ENCODE assay signal across 8 cellular contexts in the genomic region with DNA sequence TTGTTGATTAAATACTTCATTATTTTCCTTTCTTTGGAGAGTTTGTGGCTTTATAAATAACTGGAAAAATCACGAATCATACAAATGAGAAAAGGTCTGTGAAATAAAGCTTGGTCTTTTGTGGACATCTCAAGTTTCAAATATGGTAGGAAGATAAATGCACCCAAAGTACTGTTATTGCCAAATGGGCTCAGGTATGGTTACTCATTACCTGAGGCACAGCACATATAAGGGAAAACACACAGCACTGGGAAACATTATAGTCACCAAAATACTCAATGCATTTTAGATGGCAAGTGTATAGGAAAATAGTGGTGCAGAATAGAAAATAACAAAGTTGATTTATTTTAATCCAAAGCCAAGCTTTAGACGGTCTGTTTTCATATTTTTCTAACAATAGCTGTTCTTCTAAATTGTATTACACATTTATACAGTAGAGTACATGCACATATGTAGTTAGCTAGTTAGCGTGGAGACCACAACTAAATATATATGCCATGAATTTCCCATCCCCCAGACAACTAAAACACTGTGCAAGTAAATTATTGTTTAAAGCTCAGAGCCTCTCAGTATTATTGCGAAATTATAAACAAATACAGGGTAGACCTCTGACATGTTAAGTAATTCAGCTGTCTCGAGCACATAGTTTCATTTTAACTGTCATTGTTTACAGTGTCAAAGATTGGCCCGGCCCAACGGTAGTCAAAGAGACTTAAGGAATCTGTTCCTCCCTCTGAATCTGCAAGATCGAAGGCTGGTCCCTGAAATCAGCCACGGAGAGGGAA.
DNase-seq lines count a peak whose midpoint lies in the region; ATAC-seq and TF ChIP-seq lines count a peak whose summit lies in the region.

No MANE protein-coding gene starts in this region.

- H3K4me1 Mint-ChIP-seq in CD4-positive, alpha-beta T cell (ENCODE audit: low read depth), result peaks cover 48% of the 10 kb centered on the region

- H3K4me3 ChIP-seq in HL-60 (replicated peaks; ENCODE audit: insufficient read depth, low read length) (peak overlapping the region; percentile 59), cardiac fibroblast (replicated peaks in 1 of 2; ENCODE audit: low read depth in 2 of 2, low read length in 2 of 2) (peak overlapping the region; percentile 69 to 80), mesendoderm (ENCODE audit: low read length) (peak overlapping the region; percentile 69)

- DNase-seq in CD4-positive, alpha-beta T cell, result no peak
- DNase-seq in HL-60 (ENCODE audit: low read depth in 1 of 2, low spot score in 1 of 2), result peak in 1 of 2 experiments; percentile 28
- DNase-seq in cardiac fibroblast (ENCODE audit: low read depth in 2 of 2), result peak; percentile 59 to 77
- DNase-seq in mesendoderm, result no peak
- no peak for DNase-seq in COLO668 (lab: John Stamatoyannopoulos, UW; ENCODE audit: unreplicated experiment)
- DNase-seq in NCI-H446 treated with DMSO at 0.1 percent for 48 hours (lab: John Stamatoyannopoulos, UW), result no peak
- no peak for DNase-seq in SK-N-DZ (ENCODE audit: low spot score)

- H3K4me2 ChIP-seq in mesendoderm (ENCODE audit: low read length), result peak overlapping the region; percentile 67

- peak; percentile 47 for ATAC-seq in CD4-positive, alpha-beta T cell (ENCODE audit: poor library complexity)
- ATAC-seq in GM21360 (IDR thresholded peaks at IDR 0.05; ENCODE audit: unreplicated experiment), result peak; percentile 18

- H3K27ac ChIP-seq in CD4-positive, alpha-beta T cell (ENCODE audit: low read depth, low read length), result peak overlapping the region; percentile 79
- H3K27ac ChIP-seq in HL-60 (replicated peaks), result no peak overlapping the region
- no peak overlapping the region for H3K27ac ChIP-seq in mesendoderm (ENCODE audit: low read depth, low read length)

- H3K27ac Mint-ChIP-seq in CD4-positive, alpha-beta T cell, result peak overlapping the region; percentile 96

- no peak overlapping the region for H3K23ac ChIP-seq in mesendoderm (ENCODE audit: low read length)

- H4K8ac ChIP-seq in mesendoderm (ENCODE audit: low read depth, low read length), result no peak overlapping the region

- no peaks in the 10 kb centered on the region for H3K9me3 Mint-ChIP-seq in CD4-positive, alpha-beta T cell

- H3K36me3 ChIP-seq in mesendoderm (ENCODE audit: control insufficient read depth, insufficient read depth, low read length), result no peaks in the 10 kb centered on the region

- H3K36me3 Mint-ChIP-seq in CD4-positive, alpha-beta T cell (ENCODE audit: low read depth), result peaks cover 24% of the 10 kb centered on the region

- peaks cover 6% of the 10 kb centered on the region for H3K4me1 ChIP-seq in mesendoderm (ENCODE audit: control insufficient read depth, low read depth, low read length)

- no peak overlapping the region for H2AK5ac ChIP-seq in mesendoderm (ENCODE audit: low read length)

- H2BK120ac ChIP-seq in mesendoderm (ENCODE audit: low read depth, low read length), result no peak overlapping the region

- H2BK15ac ChIP-seq in mesendoderm (replicated peaks; ENCODE audit: low read depth), result no peak overlapping the region

- H2BK5ac ChIP-seq in mesendoderm (ENCODE audit: low read length), result no peak overlapping the region

- CTCF ChIA-PET in CD4-positive, alpha-beta T cell (lab: Charles Lee), result interaction anchor here (0.7 to 3.2 kb wide), 17 partner anchors 9 to 895 kb away, joined by 3 to 31 read pairs (median 3); no protein-coding TSS in a partner anchor

- H3K79me1 ChIP-seq in mesendoderm (ENCODE audit: low read length), result no peaks in the 10 kb centered on the region

- intact Hi-C loops in CD4-positive, alpha-beta T cell (cut with DNase I, micrococcal nuclease), result loop anchor here in 1 of 2 experiments (2.0 to 5.0 kb wide), 2 partner anchors 38 to 681 kb away; partner anchors contain the start of gene FBXO5

- H3K18ac ChIP-seq in mesendoderm (ENCODE audit: low read length), result peak overlapping the region; percentile 4

- peak overlapping the region; percentile 99 for H3K4me3 Mint-ChIP-seq in CD4-positive, alpha-beta T cell

- peak overlapping the region; percentile 82 for H3K56ac ChIP-seq in mesendoderm (ENCODE audit: low read length)

- WGBS in mesendoderm (ENCODE audit: extremely low coverage, insufficient coverage, low lambda C conversion rate), result no CpG with 5 or more reads among the region's 9 CpGs

- no peaks in the 10 kb centered on the region for H3K27me3 Mint-ChIP-seq in CD4-positive, alpha-beta T cell

- no peak overlapping the region for H3K4ac ChIP-seq in mesendoderm (ENCODE audit: low read depth, low read length)

- no peak overlapping the region for H4K5ac ChIP-seq in mesendoderm (ENCODE audit: low read length)

- POLR2A ChIA-PET in CD4-positive, alpha-beta T cell (lab: Charles Lee), result interaction anchor here (0.7 to 2.8 kb wide), 18 partner anchors 8 to 911 kb away, joined by 3 to 40 read pairs (median 5); partner anchors contain the start of gene RMND1

- TF ChIP-seq CTCF in CD4-positive, alpha-beta T cell (IDR thresholded peaks at IDR 0.05), result no peak
- TF ChIP-seq CTCF in HL-60 (IDR thresholded peaks at IDR 0.05; ENCODE audit: insufficient read depth, low read length) (no peak), cardiac fibroblast (IDR thresholded peaks at IDR 0.05; ENCODE audit: low read depth, low read length) (no peak)

- H3K9ac ChIP-seq in mesendoderm (ENCODE audit: low read length), result peak overlapping the region; percentile 66

- H3K79me2 ChIP-seq in mesendoderm (ENCODE audit: control insufficient read depth, insufficient read depth, low read length), result no peaks in the 10 kb centered on the region

- H3K27me3 ChIP-seq in CD4-positive, alpha-beta T cell (ENCODE audit: control insufficient read depth, insufficient read depth, low read length), result no peaks in the 10 kb centered on the region
- H3K27me3 ChIP-seq in HL-60 (ENCODE audit: insufficient read depth, poor library complexity, severe bottlenecking), result peaks cover 2% of the 10 kb centered on the region
- no peaks in the 10 kb centered on the region for H3K27me3 ChIP-seq in mesendoderm (ENCODE audit: insufficient read depth, low read length, poor library complexity)

- no peaks in the 10 kb centered on the region for H3K9me3 ChIP-seq in CD4-positive, alpha-beta T cell (ENCODE audit: control insufficient read depth, low read length)

Comparison
In these comparisons a context has a peak if more than half of its experiments do, and no peak if none do; other contexts are left out.
1. DNase-seq: peak in cardiac fibroblast (2 of 2); none in CD4-positive, alpha-beta T cell (0 of 10), mesendoderm (single experiment), COLO668 (single experiment), NCI-H446 treated with DMSO at 0.1 percent for 48 hours (single experiment) and SK-N-DZ (single experiment).
2. Peak in every context shown above with its lines, with median percentiles within 50 percentile points of each other: H3K4me3 ChIP-seq.